Comparison of ENCODE assay signal across 21 cellular contexts in the genomic region with DNA sequence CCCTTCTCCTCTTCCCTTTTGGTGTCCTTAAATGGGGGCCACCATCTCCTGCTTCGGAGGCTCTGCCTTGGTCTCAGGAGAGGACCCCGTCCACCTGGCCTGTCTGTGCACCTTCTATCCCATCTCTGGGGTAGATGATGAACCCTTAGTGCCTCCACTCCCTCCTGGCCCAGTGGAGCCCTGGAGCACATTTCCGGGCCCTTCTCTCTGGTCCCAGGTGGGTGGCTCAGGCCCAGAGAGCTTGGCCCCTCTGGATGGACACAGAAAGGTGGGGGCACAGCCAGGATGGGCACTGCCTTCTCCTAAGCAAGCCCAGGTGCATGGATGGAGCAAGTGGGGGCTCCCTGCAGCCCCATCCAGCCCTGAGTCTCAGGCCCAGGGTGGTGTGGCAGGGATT.
A peak's percentile ranks its signal among the peaks of the same experiment; 100 is the strongest.
DNase-seq lines count a peak whose midpoint lies in the region; ATAC-seq and TF ChIP-seq lines count a peak whose summit lies in the region.
"Had no signal": no experiment of that assay in that cellular context is flagged by ENCODE, and none has a peak within 500 bp of the region (broad histone marks: within the 10 kb centered on the region; RNA-seq: fewer than 3 reads in every experiment).

No MANE protein-coding gene starts in this region.

- peak; percentile 1 for DNase-seq in activated T-cell treated with anti-CD3 and anti-CD28 coated beads, Interleukin-2, amount 50 U/mL, for 4 hours
- DNase-seq in activated T-cell treated with anti-CD3 and anti-CD28 coated beads, Interleukin-2, amount 50 U/mL, for 1 hour = no peak
- DNase-seq in chondrocyte (ENCODE audit: low spot score) = peak; percentile 49
- DNase-seq in neuronal stem cell (ENCODE audit: low spot score) = no peak
- DNase-seq in type B pancreatic cell (ENCODE audit: extremely low spot score, unreplicated experiment) = peak; percentile 57
- DNase-seq: CD8-positive, alpha-beta memory T cell; DMS79; NCI-H1105 treated with DMSO at 0.1 percent for 48 hours; NCI-H1694 treated with DMSO at 0.1 percent for 48 hours; NCI-H2107; NCI-H2227 treated with DMSO at 0.1 percent for 48 hours; NCI-H524 had no signal

- no peak overlapping the region for H3K27ac Mint-ChIP-seq in chondrocyte (ENCODE audit: unreplicated experiment)
- no peak overlapping the region for H3K27ac Mint-ChIP-seq in type B pancreatic cell
- H3K27ac Mint-ChIP-seq: CD8-positive, alpha-beta memory T cell; GM23338 had no signal

- H3K4me1 ChIP-seq in neuronal stem cell (ENCODE audit: control insufficient read depth in 2 of 2, insufficient read depth in 1 of 2, low read depth in 1 of 2, low read length in 2 of 2) = peaks cover 0 to 10% of the 10 kb centered on the region in 2 donors
- H3K4me1 ChIP-seq: A549 had no signal

- no peak overlapping the region for H3K14ac ChIP-seq in neuronal stem cell (ENCODE audit: low read length)

- H3K23ac ChIP-seq in neuronal stem cell (ENCODE audit: low read depth, low read length, poor library complexity) = no peak overlapping the region

- no peak for ATAC-seq in activated T-cell treated with anti-CD3 and anti-CD28 coated beads, Interleukin-2, amount 50 U/mL, for 4 hours
- no peak for ATAC-seq in GM18519 (IDR thresholded peaks at IDR 0.05; ENCODE audit: low FRiP score, unreplicated experiment)
- no peak for ATAC-seq in HG02981 (IDR thresholded peaks at IDR 0.05; ENCODE audit: unreplicated experiment)
- ATAC-seq: A549, GM12878, GM23338, HCT116 had no signal

- H2BK15ac ChIP-seq in neuronal stem cell (ENCODE audit: low read length) = no peak overlapping the region

- no peaks in the 10 kb centered on the region for H3K79me1 ChIP-seq in neuronal stem cell (ENCODE audit: low read depth, low read length)

- no peak overlapping the region for H4K91ac ChIP-seq in neuronal stem cell (ENCODE audit: low read depth, low read length, poor library complexity)

- no peak overlapping the region for H3K4me2 ChIP-seq in neuronal stem cell (ENCODE audit: insufficient read depth, low read length, poor library complexity, severe bottlenecking)
- H3K4me2 ChIP-seq: A549, GM23338 had no signal

- no peaks in the 10 kb centered on the region for H3K4me1 Mint-ChIP-seq in activated T-cell treated with anti-CD3 and anti-CD28 coated beads, Interleukin-2, amount 50 U/mL, for 4 hours (ENCODE audit: low read depth)
- peaks cover 17% of the 10 kb centered on the region for H3K4me1 Mint-ChIP-seq in chondrocyte (ENCODE audit: low read depth)
- peaks cover 9% of the 10 kb centered on the region for H3K4me1 Mint-ChIP-seq in type B pancreatic cell (ENCODE audit: unreplicated experiment)
- H3K4me1 Mint-ChIP-seq: CD8-positive, alpha-beta memory T cell had no signal

- H3K4me3 Mint-ChIP-seq in activated T-cell treated with anti-CD3 and anti-CD28 coated beads, Interleukin-2, amount 50 U/mL, for 4 hours = no peak overlapping the region
- H3K4me3 Mint-ChIP-seq in chondrocyte (ENCODE audit: unreplicated experiment) (no peak overlapping the region), type B pancreatic cell (no peak overlapping the region)
- H3K4me3 Mint-ChIP-seq: CD8-positive, alpha-beta memory T cell; GM23338; IgD-negative memory B cell had no signal

- H3K27me3 Mint-ChIP-seq in activated T-cell treated with anti-CD3 and anti-CD28 coated beads, Interleukin-2, amount 50 U/mL, for 4 hours (ENCODE audit: low read depth) = peaks cover 5% of the 10 kb centered on the region
- H3K27me3 Mint-ChIP-seq in chondrocyte (ENCODE audit: low read depth) (peaks cover 5% of the 10 kb centered on the region), type B pancreatic cell (peaks cover 18% of the 10 kb centered on the region)
- H3K27me3 Mint-ChIP-seq: IgD-negative memory B cell had no signal

- H2AK5ac ChIP-seq in neuronal stem cell (ENCODE audit: low read depth, low read length) = peak overlapping the region; percentile 60

- no CpG with 5 or more reads among the region's 3 CpGs for WGBS in neuronal stem cell (ENCODE audit: extremely low coverage in 2 of 2, insufficient read length in 2 of 2, insufficient replicate concordance in 1 of 2), 2 donors

- no peaks in the 10 kb centered on the region for H3K36me3 ChIP-seq in neuronal stem cell (replicated peaks in 1 of 2; ENCODE audit: control insufficient read depth in 2 of 2, insufficient read depth in 2 of 2, low read length in 2 of 2)
- H3K36me3 ChIP-seq: BLaER1 treated with 17β-estradiol and CSF1 and Interleukin-3, amounts not matched to agents 10 nM and 100 nM; Peyer's patch had no signal

- no peak overlapping the region for H3K9ac ChIP-seq in neuronal stem cell (ENCODE audit: low read depth, low read length, poor library complexity)
- H3K9ac ChIP-seq: BLaER1 treated with 17β-estradiol and CSF1 and Interleukin-3, amounts not matched to agents 10 nM and 100 nM had no signal

- H2AFZ ChIP-seq in neuronal stem cell (ENCODE audit: low read length) = no peak overlapping the region
- H2AFZ ChIP-seq: GM23338 had no signal

- H2BK12ac ChIP-seq in neuronal stem cell (ENCODE audit: low read length) = no peak overlapping the region

- H3K36me3 Mint-ChIP-seq in activated T-cell treated with anti-CD3 and anti-CD28 coated beads, Interleukin-2, amount 50 U/mL, for 4 hours (ENCODE audit: insufficient read depth) = no peaks in the 10 kb centered on the region
- no peaks in the 10 kb centered on the region for H3K36me3 Mint-ChIP-seq in chondrocyte (ENCODE audit: low read depth)
- H3K36me3 Mint-ChIP-seq in type B pancreatic cell = no peaks in the 10 kb centered on the region
- H3K36me3 Mint-ChIP-seq: CD8-positive, alpha-beta memory T cell had no signal

- no peak overlapping the region for H2BK120ac ChIP-seq in neuronal stem cell (ENCODE audit: low read depth, low read length)

- peaks cover 0 to 9% (median 7%) of the 10 kb centered on the region in 3 experiments for H3K27me3 ChIP-seq in neuronal stem cell (ENCODE audit: control insufficient read depth in 3 of 3, insufficient read depth in 3 of 3, low read depth in 1 of 3, low read length in 3 of 3)
- H3K27me3 ChIP-seq: BLaER1 treated with 17β-estradiol and CSF1 and Interleukin-3, amounts not matched to agents 10 nM and 100 nM; Peyer's patch had no signal

- peak overlapping the region; percentile 52 for H3K18ac ChIP-seq in neuronal stem cell (ENCODE audit: low read length)

- no peak overlapping the region for H3K4ac ChIP-seq in neuronal stem cell (ENCODE audit: low read length)

- H3K9me3 ChIP-seq in neuronal stem cell (replicated peaks in 1 of 2; ENCODE audit: control insufficient read depth in 2 of 2, insufficient read depth in 1 of 2, low read depth in 1 of 2, low read length in 2 of 2) = no peaks in the 10 kb centered on the region
- H3K9me3 ChIP-seq: A549 had no signal

- peaks cover 7% of the 10 kb centered on the region for H3K9me3 Mint-ChIP-seq in activated T-cell treated with anti-CD3 and anti-CD28 coated beads, Interleukin-2, amount 50 U/mL, for 4 hours
- H3K9me3 Mint-ChIP-seq in chondrocyte (ENCODE audit: low read depth) = peaks cover 8% of the 10 kb centered on the region
- no peaks in the 10 kb centered on the region for H3K9me3 Mint-ChIP-seq in type B pancreatic cell

- H3K4me3 ChIP-seq in neuronal stem cell (ENCODE audit: low read length in 2 of 2) = no peak overlapping the region
- H3K4me3 ChIP-seq: A549; BLaER1 treated with 17β-estradiol and CSF1 and Interleukin-3, amounts not matched to agents 10 nM and 100 nM; GM12878; GM23338; Peyer's patch had no signal

- no peak overlapping the region for H3K27ac ChIP-seq in neuronal stem cell (replicated peaks; ENCODE audit: low read length)
- H3K27ac ChIP-seq: A549; BLaER1 treated with 17β-estradiol and CSF1 and Interleukin-3, amounts not matched to agents 10 nM and 100 nM; Peyer's patch had no signal

- H4K8ac ChIP-seq in neuronal stem cell (ENCODE audit: low read depth, low read length) = peak overlapping the region; percentile 58

- TF ChIP-seq CTCF in chondrocyte (IDR thresholded peaks at IDR 0.05) (no peak), type B pancreatic cell (conservative IDR thresholded peaks at IDR 0.05) (no peak)

- peak overlapping the region; percentile 59 for H2BK5ac ChIP-seq in neuronal stem cell (ENCODE audit: low read length)

Comparison
In these comparisons a context has a peak if more than half of its experiments do, and no peak if none do; other contexts are left out.
1. DNase-seq: peak in activated T-cell treated with anti-CD3 and anti-CD28 coated beads, Interleukin-2, amount 50 U/mL, for 4 hours (single experiment), chondrocyte (single experiment) and type B pancreatic cell (single experiment); none in activated T-cell treated with anti-CD3 and anti-CD28 coated beads, Interleukin-2, amount 50 U/mL, for 1 hour (single experiment) and neuronal stem cell (single experiment).